23 cellular contexts compared by ENCODE assay signal in the genomic region with DNA sequence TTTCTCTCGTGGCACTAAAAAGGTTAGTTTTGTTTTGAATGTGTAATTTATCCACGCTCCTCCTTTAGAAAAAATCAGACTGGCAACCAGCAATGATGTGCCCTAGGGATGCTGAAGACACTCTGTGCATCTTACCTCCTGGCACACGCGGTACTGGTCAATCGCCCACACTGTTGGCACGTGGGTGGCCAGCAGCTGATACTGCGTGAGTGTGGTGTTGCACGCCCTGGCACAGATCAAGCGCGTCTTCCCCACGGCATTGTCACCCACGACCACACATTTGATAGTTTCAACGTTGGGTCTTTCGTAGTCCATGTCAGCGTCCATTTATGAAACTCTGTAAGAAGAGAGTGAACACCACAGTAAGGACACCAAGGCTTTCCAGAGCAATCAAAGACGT. TPM values are rescaled to one million over a fixed set of nuclear protein-coding genes. Genes with fewer than 3 reads are reported as not detected.
DNase-seq lines count a peak whose midpoint lies in the region; ATAC-seq and TF ChIP-seq lines count a peak whose summit lies in the region.
"Had no signal": no experiment of that assay in that cellular context is flagged by ENCODE, and none has a peak within 500 bp of the region (broad histone marks: within the 10 kb centered on the region; RNA-seq: fewer than 3 reads in every experiment).

No MANE protein-coding gene starts in this region.

- ATAC-seq in left lung (no peak), gastrocnemius medialis (peak; percentile 11 to 15), sciatic nerve (no peak), HG03039 (IDR thresholded peaks at IDR 0.05; ENCODE audit: unreplicated experiment) (no peak)

- intact Hi-C loops in OCI-LY7 (cut with micrococcal nuclease; ENCODE audit: unreplicated experiment) (loop anchor here (10.0 kb wide), 1 partner anchor 676 kb away; no protein-coding TSS in a partner anchor), left lung (cut with DNase I) (no loop called here), gastrocnemius medialis (cut with DNase I; ENCODE audit: low total_unique reads) (loop anchor here (2.0 kb wide), 1 partner anchor 32 kb away; no protein-coding TSS in a partner anchor), sciatic nerve (cut with DNase I) (no loop called here), esophagus muscularis mucosa (cut with DNase I) (no loop called here)

- H3K9me3 ChIP-seq in BLaER1, result peaks cover 18% of the 10 kb centered on the region
- H3K9me3 ChIP-seq in OCI-LY7 (ENCODE audit: low read length), result no peaks in the 10 kb centered on the region
- peaks cover 0 to 8% of the 10 kb centered on the region in 2 donors for H3K9me3 ChIP-seq in left lung
- H3K9me3 ChIP-seq in gastrocnemius medialis, result no peaks in the 10 kb centered on the region
- H3K9me3 ChIP-seq in esophagus muscularis mucosa, result no peaks in the 10 kb centered on the region
- H3K9me3 ChIP-seq: prostate gland, testis had no signal

- H3K27me3 ChIP-seq in BLaER1 (no peaks in the 10 kb centered on the region), left lung (no peaks in the 10 kb centered on the region), gastrocnemius medialis (no peaks in the 10 kb centered on the region), esophagus muscularis mucosa (no peaks in the 10 kb centered on the region)
- H3K27me3 ChIP-seq: neural progenitor cell, testis had no signal

- H3K79me2 ChIP-seq in OCI-LY7 (ENCODE audit: insufficient read depth, low read depth, low read length), result no peaks in the 10 kb centered on the region

- H2AFZ ChIP-seq in OCI-LY7 (ENCODE audit: low read length), result no peak overlapping the region
- H2AFZ ChIP-seq: neural progenitor cell had no signal

- 94% methylated on average over 16 of the region's 16 CpGs for WGBS in esophagus muscularis mucosa

- H3K4me2 ChIP-seq in BLaER1 (peak overlapping the region; percentile 69), OCI-LY7 (ENCODE audit: low read length) (0 out of 2 replicates have a peak overlapping the region, but pooled peaks have one; percentile 37)
- H3K4me2 ChIP-seq: neural progenitor cell had no signal

- TF ChIP-seq CTCF in OCI-LY7 (conservative IDR thresholded peaks at IDR 0.05; ENCODE audit: low read length) (no peak), left lung (IDR thresholded peaks at IDR 0.05) (no peak), gastrocnemius medialis (IDR thresholded peaks at IDR 0.05 in 4 of 5, conservative IDR thresholded peaks at IDR 0.05 in 1 of 5) (no peak), esophagus muscularis mucosa (IDR thresholded peaks at IDR 0.05) (no peak)

- H3K9ac ChIP-seq in BLaER1, result no peak overlapping the region
- H3K9ac ChIP-seq: neural progenitor cell had no signal

- H3K36me3 ChIP-seq in BLaER1 (peaks cover 27% of the 10 kb centered on the region), OCI-LY7 (ENCODE audit: insufficient read depth, low read length) (no peaks in the 10 kb centered on the region), left lung (no peaks in the 10 kb centered on the region), gastrocnemius medialis (no peaks in the 10 kb centered on the region), esophagus muscularis mucosa (peaks cover 0 to 7% (median 3%) of the 10 kb centered on the region in 4 donors)
- H3K36me3 ChIP-seq: neural progenitor cell, prostate gland had no signal

- H3K27ac ChIP-seq in BLaER1, result no peak overlapping the region
- H3K27ac ChIP-seq in OCI-LY7 (ENCODE audit: low read depth, low read length, poor library complexity, severe bottlenecking), result no peak overlapping the region
- peak overlapping the region; percentile 15 to 60 for H3K27ac ChIP-seq in left lung
- H3K27ac ChIP-seq in gastrocnemius medialis, result peak overlapping the region; percentile 82 to 96 (median 88)
- peak overlapping the region in 2 of 4 donors; percentile 15 to 34 for H3K27ac ChIP-seq in esophagus muscularis mucosa (replicated peaks in 1 of 4)
- H3K27ac ChIP-seq: neural progenitor cell, prostate gland had no signal

- POLR2A ChIA-PET in OCI-LY7 (lab: Charles Lee), result no interaction called here

- H3K4me1 ChIP-seq in BLaER1, result peaks cover 52% of the 10 kb centered on the region
- H3K4me1 ChIP-seq in OCI-LY7 (ENCODE audit: insufficient read depth, low read length, poor library complexity, severe bottlenecking), result peaks cover 8% of the 10 kb centered on the region
- H3K4me1 ChIP-seq in left lung, result peaks cover 12 to 14% of the 10 kb centered on the region in 2 donors
- peaks cover 83 to 89% of the 10 kb centered on the region in 2 donors for H3K4me1 ChIP-seq in gastrocnemius medialis
- H3K4me1 ChIP-seq in esophagus muscularis mucosa, result peaks cover 82 to 97% (median 95%) of the 10 kb centered on the region in 4 donors
- H3K4me1 ChIP-seq: neural progenitor cell, prostate gland had no signal

- BruUV-seq in OCI-LY7 (replicated peaks; lab: Mats Ljungman, UMichigan), result no TSS peak

- DNase-seq in OCI-LY7 (ENCODE audit: low spot score) (no peak), left lung (no peak), gastrocnemius medialis (peak in 1 of 2 donors; percentile 37), sciatic nerve (ENCODE audit: low spot score) (no peak), OCI-M2 (lab: John Stamatoyannopoulos, UW; ENCODE audit: unreplicated experiment) (no peak), esophagus muscularis mucosa (ENCODE audit: extremely low spot score) (no peak)
- DNase-seq: activated B cell treated with CpG ODN at 0.5 μM for 24 hours; activated CD4-positive, alpha-beta T cell treated with anti-CD3 and anti-CD28 coated beads, Interleukin-2, amount 50 U/mL, for 48 hours; activated CD8-positive, alpha-beta memory T cell treated with anti-CD3 and anti-CD28 coated beads, Interleukin-2, amount 50 U/mL, for 4 hours; activated naive CD8-positive, alpha-beta T cell treated with anti-CD3 and anti-CD28 coated beads, Interleukin-2, amount 10 ng/mL, durations not matched to agents 7 days and 5 days; effector CD8-positive, alpha-beta T cell; foreskin melanocyte; H7; NCI-H1694; NCI-H2171 treated with DMSO at 0.1 percent for 48 hours; NCI-H526; small intestine; testis had no signal

- no peak for TF ChIP-seq EP300 in esophagus muscularis mucosa (IDR thresholded peaks at IDR 0.05)

- no peaks in the 10 kb centered on the region; the same call in 1 of the 2 replicates for H4K20me1 ChIP-seq in BLaER1
- H4K20me1 ChIP-seq in OCI-LY7 (ENCODE audit: insufficient read depth, low read length), result no peaks in the 10 kb centered on the region

- H3K9me2 ChIP-seq in OCI-LY7 (ENCODE audit: insufficient read depth, low read length), result no peaks in the 10 kb centered on the region

- H3K4me3 ChIP-seq in BLaER1 (no peak overlapping the region), OCI-LY7 (ENCODE audit: low read depth, low read length, poor library complexity, severe bottlenecking) (no peak overlapping the region), left lung (no peak overlapping the region), gastrocnemius medialis (no peak overlapping the region), esophagus muscularis mucosa (no peak overlapping the region)
- H3K4me3 ChIP-seq: neural progenitor cell, prostate gland, testis had no signal

- in situ Hi-C loops in gastrocnemius medialis (cut with MboI; ENCODE audit: low sequenced_read_pairs in 4 of 4), result loop anchor here in 1 of 4 donors (25.0 kb wide), 1 partner anchor 1151 kb away; no protein-coding TSS in a partner anchor

- CTCF ChIA-PET in OCI-LY7 (lab: Charles Lee; ENCODE audit: unreplicated experiment), result no interaction called here

- TF ChIP-seq POLR2A in gastrocnemius medialis (IDR thresholded peaks at IDR 0.05) (no peak), esophagus muscularis mucosa (IDR thresholded peaks at IDR 0.05; ENCODE audit: low read depth) (no peak)

RNA-seq across cellular contexts. Expression of gene RHOBTB1, which starts 32.8 kb away (rescaled TPM):
- total RNA-seq in OCI-LY7 (2014; rRNA removed; shearing (Covaris generic)), result not detected in 2 replicates
- total RNA-seq in OCI-LY7 (2022) (0.07 TPM in 1 of 2 replicates, not detected in the other), left lung (10 to 100 TPM; 13.1 to 16.3 TPM), gastrocnemius medialis (10 to 100 TPM; 22.2 to 47.7 (median 33.5) TPM), sciatic nerve (13.7 TPM), esophagus muscularis mucosa (10 to 100 TPM; 16.7 to 39.2 (median 20.1) TPM)
- total RNA-seq: activated naive CD8-positive, alpha-beta T cell treated with anti-CD3 and anti-CD28 coated beads, Interleukin-2, amount 10 ng/mL, durations not matched to agents 7 days and 5 days; T-helper 2 cell treated with Interferon-gamma antibody and Interleukin-4, amounts not matched to agents 100 ng/mL and 5 ng/mL, for 36 hours had no signal

Comparison
In these comparisons a context has a peak if more than half of its experiments do, and no peak if none do; other contexts are left out.
1. H3K27ac ChIP-seq: peak in left lung (2 of 2) and gastrocnemius medialis (4 of 4); none in BLaER1 (single experiment) and OCI-LY7 (single experiment).
2. ATAC-seq: peak in gastrocnemius medialis (2 of 2); none in left lung (single experiment), sciatic nerve (single experiment) and HG03039 (single experiment).
3. RNA of gene RHOBTB1, which starts 32.8 kb away (total RNA-seq): 22.2 to 47.7 TPM in gastrocnemius medialis, 16.7 to 39.2 TPM in esophagus muscularis mucosa, 13.1 to 16.3 TPM in left lung and 13.7 TPM in sciatic nerve (single experiment); 0.07 TPM in OCI-LY7; every median in the first group is over 10 times any median in the second.
4. intact Hi-C loops: an anchor here in OCI-LY7 (10.0 kb wide) and gastrocnemius medialis (2.0 kb wide); none called in left lung, sciatic nerve and esophagus muscularis mucosa.